Comparison of ENCODE assay signal across 11 cellular contexts in the genomic region with DNA sequence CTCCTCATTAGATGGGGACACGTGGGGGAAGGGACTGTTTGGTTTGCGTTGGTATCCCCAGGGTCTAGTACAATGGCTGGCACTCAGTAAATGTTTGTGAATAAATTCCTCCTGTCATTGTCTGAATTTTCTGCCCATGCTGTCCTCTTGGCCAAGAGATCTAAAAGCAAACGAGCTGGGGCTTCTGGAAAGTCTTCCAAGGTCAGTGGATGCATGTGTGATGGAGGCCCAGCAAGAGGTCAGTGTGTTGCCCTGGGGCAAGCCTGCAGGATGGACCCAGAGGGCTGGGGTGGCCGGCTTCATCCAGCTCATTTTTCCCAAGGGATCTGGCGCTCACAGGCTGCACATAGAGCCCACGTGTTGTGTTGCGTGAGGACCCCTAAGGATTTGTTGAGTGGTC. TPM values are rescaled to one million over a fixed set of nuclear protein-coding genes. Genes with fewer than 3 reads are reported as not detected.
DNase-seq lines count a peak whose midpoint lies in the region; ATAC-seq and TF ChIP-seq lines count a peak whose summit lies in the region.
"Had no signal": no experiment of that assay in that cellular context is flagged by ENCODE, and none has a peak within 500 bp of the region (broad histone marks: within the 10 kb centered on the region; RNA-seq: fewer than 3 reads in every experiment).

No MANE protein-coding gene starts in this region.

- intact Hi-C loops in heart right ventricle (cut with DNase I) (loop anchor here in 6 of 10 donors (2.0 to 10.0 kb wide), 8 partner anchors 29 to 481 kb away; a partner anchor contains a TSS), left ventricle myocardium superior (cut with micrococcal nuclease) (loop anchor here (10.0 kb wide), 1 partner anchor 71 kb away; no protein-coding TSS in a partner anchor), vagina (cut with DNase I) (loop anchor here (10.0 kb wide), 1 partner anchor 71 kb away; no protein-coding TSS in a partner anchor)

- H3K9me3 Mint-ChIP-seq in endothelial cell (ENCODE audit: unreplicated experiment) (no peaks in the 10 kb centered on the region), nephron (no peaks in the 10 kb centered on the region)

- H3K4me1 Mint-ChIP-seq in endothelial cell (ENCODE audit: unreplicated experiment) (peaks cover 25% of the 10 kb centered on the region), nephron (peaks cover 38% of the 10 kb centered on the region)

- no peak overlapping the region for H3K4me3 Mint-ChIP-seq in endothelial cell (ENCODE audit: unreplicated experiment)
- H3K4me3 Mint-ChIP-seq in nephron = peak overlapping the region in 2 of 3 experiments; percentile 21 to 32

- H3K27ac ChIP-seq in heart right ventricle (peak overlapping the region; percentile 80 to 97 (median 90)), vagina (peak overlapping the region; percentile 88)

- H3K4me3 ChIP-seq in heart right ventricle = peak overlapping the region in 4 of 10 donors; percentile 53 to 64 (median 62)
- H3K4me3 ChIP-seq in vagina = peak overlapping the region in 1 of 2 donors; percentile 57
- H3K4me3 ChIP-seq: K562 had no signal

- 63 to 65% methylated on average over 7 of the region's 7 CpGs for WGBS in heart right ventricle, 2 donors

- TF ChIP-seq CTCF in heart right ventricle (IDR thresholded peaks at IDR 0.05) (no peak), endothelial cell (IDR thresholded peaks at IDR 0.05; ENCODE audit: unreplicated experiment) (no peak), nephron (IDR thresholded peaks at IDR 0.05; ENCODE audit: unreplicated experiment in 3 of 3) (no peak), vagina (IDR thresholded peaks at IDR 0.05) (no peak)

- H3K36me3 ChIP-seq in heart right ventricle = no peaks in the 10 kb centered on the region
- no peaks in the 10 kb centered on the region for H3K36me3 ChIP-seq in vagina
- H3K36me3 ChIP-seq: BLaER1 treated with 17β-estradiol and CSF1 and Interleukin-3, amounts not matched to agents 10 nM and 100 nM had no signal

- H3K27me3 Mint-ChIP-seq in endothelial cell (ENCODE audit: unreplicated experiment) (peaks cover 3% of the 10 kb centered on the region), nephron (ENCODE audit: low read depth) (no peaks in the 10 kb centered on the region)

- H3K36me3 Mint-ChIP-seq in endothelial cell (ENCODE audit: low read depth, unreplicated experiment) (no peaks in the 10 kb centered on the region), nephron (ENCODE audit: low read depth) (no peaks in the 10 kb centered on the region)

- no peak for DNase-seq in heart right ventricle
- DNase-seq in left ventricle myocardium superior = no peak
- DNase-seq in endothelial cell (ENCODE audit: low spot score) = no peak
- no peak for DNase-seq in vagina (ENCODE audit: extremely low spot score in 2 of 2)
- no peak for DNase-seq in NCI-H2196 (lab: John Stamatoyannopoulos, UW; ENCODE audit: unreplicated experiment)
- DNase-seq: activated CD8-positive, alpha-beta memory T cell treated with anti-CD3 and anti-CD28 coated beads, Interleukin-2, amount 50 U/mL, for 48 hours had no signal

- no peaks in the 10 kb centered on the region for H3K9me3 ChIP-seq in heart right ventricle
- H3K9me3 ChIP-seq in vagina = no peaks in the 10 kb centered on the region
- H3K9me3 ChIP-seq: BLaER1 treated with 17β-estradiol and CSF1 and Interleukin-3, amounts not matched to agents 10 nM and 100 nM had no signal

- peak overlapping the region; percentile 52 for H3K27ac Mint-ChIP-seq in endothelial cell (ENCODE audit: unreplicated experiment)
- H3K27ac Mint-ChIP-seq in nephron = peak overlapping the region; percentile 54 to 62 (median 55)

- H3K4me1 ChIP-seq in heart right ventricle (peaks cover 0 to 74% (median 37%) of the 10 kb centered on the region in 9 donors), vagina (peaks cover 72% of the 10 kb centered on the region)

- H3K27me3 ChIP-seq in heart right ventricle (no peaks in the 10 kb centered on the region), vagina (no peaks in the 10 kb centered on the region)
- H3K27me3 ChIP-seq: BLaER1 treated with 17β-estradiol and CSF1 and Interleukin-3, amounts not matched to agents 10 nM and 100 nM had no signal

- no peak for TF ChIP-seq POLR2A in vagina (IDR thresholded peaks at IDR 0.05)

- ATAC-seq in heart right ventricle = no peak
- no peak for ATAC-seq in left ventricle myocardium superior
- no peak for ATAC-seq in HG03159 (IDR thresholded peaks at IDR 0.05; ENCODE audit: unreplicated experiment)
- no peak for ATAC-seq in HG02610 (IDR thresholded peaks at IDR 0.05; ENCODE audit: unreplicated experiment)
- ATAC-seq: K562 had no signal

RNA-seq across cellular contexts. Expression of a gene that starts 30.0 kb away (rescaled TPM):
- total RNA-seq in heart right ventricle (100 to 1,000 TPM in 3 of 10 donors, 10 to 100 TPM in 7; 47.0 to 209 (median 78.8) TPM), left ventricle myocardium superior (54.6 TPM), endothelial cell (ENCODE audit: unreplicated experiment) (56.3 TPM), vagina (275 TPM)
- 10 to 100 TPM; 48.8 to 78.3 TPM for polyA plus RNA-seq in heart right ventricle
